ENCODE assay signal across 24 cellular contexts in genomic region chr14:51485733-51486132, GRCh38.
"Had no signal": no experiment of that assay in that cellular context is flagged by ENCODE, and none has a peak within 500 bp of the region (broad histone marks: within the 10 kb centered on the region; RNA-seq: fewer than 3 reads in every experiment).

No MANE protein-coding gene starts in this region.

- H3K27ac ChIP-seq: colonic mucosa, coronary artery, dorsolateral prefrontal cortex, epithelial cell of prostate, esophagus muscularis mucosa, foreskin keratinocyte, gastrocnemius medialis, gastroesophageal sphincter, heart left ventricle, heart right ventricle had no signal

- H3K4me1 ChIP-seq: colonic mucosa, heart left ventricle, heart right ventricle had no signal

- H3K27me3 ChIP-seq: colonic mucosa, dorsolateral prefrontal cortex, esophagus muscularis mucosa, esophagus squamous epithelium, foreskin keratinocyte, gastrocnemius medialis, gastroesophageal sphincter, heart left ventricle, heart right ventricle had no signal

- H3K36me3 ChIP-seq: colonic mucosa, esophagus muscularis mucosa, esophagus squamous epithelium, gastrocnemius medialis, gastroesophageal sphincter, heart left ventricle, heart right ventricle had no signal

- ATAC-seq: effector memory CD8-positive, alpha-beta T cell; esophagus mucosa; foreskin keratinocyte; gastrocnemius medialis; gastroesophageal sphincter; heart left ventricle; heart right ventricle had no signal

- DNase-seq: colonic mucosa; cortex of kidney; dermis blood vessel endothelial cell; dorsolateral prefrontal cortex; effector CD4-positive, alpha-beta T cell; effector CD8-positive, alpha-beta T cell; effector memory CD4-positive, alpha-beta T cell; effector memory CD8-positive, alpha-beta T cell; endodermal cell; erythroblast; esophagus squamous epithelium; foreskin fibroblast; foreskin keratinocyte; foreskin melanocyte; gastrocnemius medialis; glutamatergic neuron; head of caudate nucleus; heart left ventricle; heart right ventricle had no signal

- H3K9me3 ChIP-seq: colonic mucosa, esophagus muscularis mucosa, esophagus squamous epithelium, gastrocnemius medialis, gastroesophageal sphincter, heart left ventricle, heart right ventricle had no signal

- H3K4me3 ChIP-seq: colonic mucosa, coronary artery, dorsolateral prefrontal cortex, esophagus muscularis mucosa, esophagus squamous epithelium, gastrocnemius medialis, gastroesophageal sphincter, heart left ventricle, heart right ventricle had no signal
